Comparison of ENCODE assay signal across 7 cellular contexts in genomic region chr4:139059026-139059425, GRCh38. TPM values are rescaled to one million over a fixed set of nuclear protein-coding genes. Genes with fewer than 3 reads are reported as not detected.
DNase-seq lines count a peak whose midpoint lies in the region; ATAC-seq and TF ChIP-seq lines count a peak whose summit lies in the region.
"Not testable (repeated sequence)": the region's sequence is repeated elsewhere in the genome, so short reads cannot be mapped to it uniquely, and the experiment has no call there.

No MANE protein-coding gene starts in this region.

- H3K36me3 Mint-ChIP-seq in HFFc6 (ENCODE audit: low read depth): peaks cover 21% of the 10 kb centered on the region
- H3K36me3 Mint-ChIP-seq in T-helper 17 cell (ENCODE audit: low read depth): peaks cover 18% of the 10 kb centered on the region
- peaks cover 44% of the 10 kb centered on the region for H3K36me3 Mint-ChIP-seq in activated naive CD8-positive, alpha-beta T cell treated with anti-CD3 and anti-CD28 coated beads, Interleukin-2, amount 50 U/mL, for 24 hours (ENCODE audit: low read depth)
- peaks cover 0 to 94% (median 6%) of the 10 kb centered on the region in 3 donors for H3K36me3 Mint-ChIP-seq in naive thymus-derived CD8-positive, alpha-beta T cell

- not testable (repeated sequence) for H3K9me3 ChIP-seq in T-helper 17 cell (ENCODE audit: control insufficient read depth, low read length, poor library complexity, severe bottlenecking); right cardiac atrium (ENCODE audit: control insufficient read depth, low read length)

- H3K4me1 Mint-ChIP-seq in HFFc6 (ENCODE audit: low read depth) (peaks cover 21% of the 10 kb centered on the region), T-helper 17 cell (peaks cover 28% of the 10 kb centered on the region)
- H3K4me1 Mint-ChIP-seq in activated naive CD8-positive, alpha-beta T cell treated with anti-CD3 and anti-CD28 coated beads, Interleukin-2, amount 50 U/mL, for 24 hours: not testable (repeated sequence)
- peaks cover 23 to 37% (median 34%) of the 10 kb centered on the region in 4 donors for H3K4me1 Mint-ChIP-seq in naive thymus-derived CD8-positive, alpha-beta T cell

- 53% methylated on average over 4 of the region's 4 CpGs for WGBS in right cardiac atrium

- not testable (repeated sequence) for H3K27me3 ChIP-seq in right cardiac atrium (ENCODE audit: control insufficient read depth, insufficient read depth)

- not testable (repeated sequence) for DNase-seq in HFFc6; T-helper 17 cell; activated naive CD8-positive, alpha-beta T cell treated with anti-CD3 and anti-CD28 coated beads, Interleukin-2, amount 50 U/mL, for 24 hours; Right ventricle myocardium inferior (ENCODE audit: missing footprints); right cardiac atrium; naive thymus-derived CD8-positive, alpha-beta T cell
- DNase-seq in NCI-H2081 treated with DMSO at 0.1 percent for 48 hours (lab: John Stamatoyannopoulos, UW): peak; percentile 11

- not testable (repeated sequence) for H3K27me3 Mint-ChIP-seq in HFFc6 (ENCODE audit: insufficient read depth); T-helper 17 cell; activated naive CD8-positive, alpha-beta T cell treated with anti-CD3 and anti-CD28 coated beads, Interleukin-2, amount 50 U/mL, for 24 hours; naive thymus-derived CD8-positive, alpha-beta T cell

- not testable (repeated sequence) for H3K27ac ChIP-seq in right cardiac atrium (ENCODE audit: low read length)

- not testable (repeated sequence) for ATAC-seq in T-helper 17 cell; activated naive CD8-positive, alpha-beta T cell treated with anti-CD3 and anti-CD28 coated beads, Interleukin-2, amount 50 U/mL, for 24 hours; naive thymus-derived CD8-positive, alpha-beta T cell
- ATAC-seq in Right ventricle myocardium inferior: peak; percentile 12
- peak; percentile 35 to 39 for ATAC-seq in right cardiac atrium

- not testable (repeated sequence) for H3K4me3 Mint-ChIP-seq in HFFc6; T-helper 17 cell; activated naive CD8-positive, alpha-beta T cell treated with anti-CD3 and anti-CD28 coated beads, Interleukin-2, amount 50 U/mL, for 24 hours; naive thymus-derived CD8-positive, alpha-beta T cell

- not testable (repeated sequence) for H3K4me3 ChIP-seq in right cardiac atrium (ENCODE audit: low read length)

- TF ChIP-seq CTCF in HFFc6 (IDR thresholded peaks at IDR 0.05): not testable (repeated sequence)

- not testable (repeated sequence) for H3K4me1 ChIP-seq in right cardiac atrium (ENCODE audit: control insufficient read depth, insufficient read depth, low read length)

- POLR2A ChIA-PET in naive thymus-derived CD8-positive, alpha-beta T cell (lab: Charles Lee): not testable (repeated sequence)

- H3K27ac Mint-ChIP-seq in HFFc6: peak overlapping the region; percentile 45; the same call in 1 of the 2 replicates
- H3K27ac Mint-ChIP-seq in T-helper 17 cell: peak overlapping the region; percentile 27
- H3K27ac Mint-ChIP-seq in activated naive CD8-positive, alpha-beta T cell treated with anti-CD3 and anti-CD28 coated beads, Interleukin-2, amount 50 U/mL, for 24 hours: peak overlapping the region; percentile 4
- peak overlapping the region in 7 of 10 donors; percentile 3 to 79 (median 42) for H3K27ac Mint-ChIP-seq in naive thymus-derived CD8-positive, alpha-beta T cell

- intact Hi-C loops in Right ventricle myocardium inferior (cut with DNase I); right cardiac atrium (cut with DNase I): not testable (repeated sequence)

- not testable (repeated sequence) for H3K9me3 Mint-ChIP-seq in HFFc6; activated naive CD8-positive, alpha-beta T cell treated with anti-CD3 and anti-CD28 coated beads, Interleukin-2, amount 50 U/mL, for 24 hours; naive thymus-derived CD8-positive, alpha-beta T cell

RNA-seq across cellular contexts. Expression of gene NOCT, which starts 43.4 kb away (rescaled TPM):
- 10 to 100 TPM; 16.7 to 23.5 (median 18.3) TPM for total RNA-seq in HFFc6 (2021; fragmentation: NEBNext Ultra II Directional; extraction: Animal tissue kit (Norgen Biotek cat#: 25700))
- total RNA-seq in T-helper 17 cell: 10 to 100 TPM; 23.3 to 24.0 TPM
- total RNA-seq in Right ventricle myocardium inferior: 8.5 TPM
- 10 to 100 TPM in 1 of 4 donors, 1 to 10 TPM in 3; 5.5 to 10.6 (median 9.7) TPM for total RNA-seq in right cardiac atrium
- 4.7 TPM for polyA plus RNA-seq in right cardiac atrium
- 1 to 10 TPM; 2.0 to 2.1 TPM for total RNA-seq in naive thymus-derived CD8-positive, alpha-beta T cell
- polyA plus RNA-seq in naive thymus-derived CD8-positive, alpha-beta T cell: under 1 TPM in 2 of 3 donors, not detected in 1; 0.44 to 0.51 TPM
